ENCODE assay signal across 1 cellular context in the genomic region with DNA sequence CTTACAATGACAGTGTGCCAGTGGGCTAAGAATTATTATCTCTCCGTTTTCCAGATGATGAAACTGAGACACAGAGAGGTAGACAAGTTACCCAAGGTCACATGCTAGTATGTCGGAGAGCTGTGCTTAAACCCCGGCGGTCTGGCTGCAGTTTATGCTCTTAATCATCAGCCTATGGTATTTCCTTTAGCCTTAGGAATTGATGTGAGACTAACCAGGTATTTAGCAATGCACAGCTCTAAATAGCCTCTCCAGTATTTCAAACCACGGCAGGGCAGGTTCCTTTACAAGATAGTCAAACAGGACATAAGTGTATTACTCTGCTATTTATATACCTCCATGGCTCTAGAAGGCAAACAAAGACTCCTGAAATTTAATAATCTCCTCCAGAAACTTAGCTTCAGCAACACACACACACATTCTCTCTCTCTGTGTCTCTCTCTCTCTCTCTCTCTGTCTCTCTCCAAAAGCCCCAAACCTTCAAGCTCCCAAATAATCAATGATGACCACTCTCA.
TF ChIP-seq lines count a peak whose summit lies in the region.

No MANE protein-coding gene starts in this region.

TF ChIP-seq in HepG2, 621 proteins besides CTCF, POLR2A, EP300 and RAD21 (continued from another document):
- TF ChIP-seq, protein P1, sequence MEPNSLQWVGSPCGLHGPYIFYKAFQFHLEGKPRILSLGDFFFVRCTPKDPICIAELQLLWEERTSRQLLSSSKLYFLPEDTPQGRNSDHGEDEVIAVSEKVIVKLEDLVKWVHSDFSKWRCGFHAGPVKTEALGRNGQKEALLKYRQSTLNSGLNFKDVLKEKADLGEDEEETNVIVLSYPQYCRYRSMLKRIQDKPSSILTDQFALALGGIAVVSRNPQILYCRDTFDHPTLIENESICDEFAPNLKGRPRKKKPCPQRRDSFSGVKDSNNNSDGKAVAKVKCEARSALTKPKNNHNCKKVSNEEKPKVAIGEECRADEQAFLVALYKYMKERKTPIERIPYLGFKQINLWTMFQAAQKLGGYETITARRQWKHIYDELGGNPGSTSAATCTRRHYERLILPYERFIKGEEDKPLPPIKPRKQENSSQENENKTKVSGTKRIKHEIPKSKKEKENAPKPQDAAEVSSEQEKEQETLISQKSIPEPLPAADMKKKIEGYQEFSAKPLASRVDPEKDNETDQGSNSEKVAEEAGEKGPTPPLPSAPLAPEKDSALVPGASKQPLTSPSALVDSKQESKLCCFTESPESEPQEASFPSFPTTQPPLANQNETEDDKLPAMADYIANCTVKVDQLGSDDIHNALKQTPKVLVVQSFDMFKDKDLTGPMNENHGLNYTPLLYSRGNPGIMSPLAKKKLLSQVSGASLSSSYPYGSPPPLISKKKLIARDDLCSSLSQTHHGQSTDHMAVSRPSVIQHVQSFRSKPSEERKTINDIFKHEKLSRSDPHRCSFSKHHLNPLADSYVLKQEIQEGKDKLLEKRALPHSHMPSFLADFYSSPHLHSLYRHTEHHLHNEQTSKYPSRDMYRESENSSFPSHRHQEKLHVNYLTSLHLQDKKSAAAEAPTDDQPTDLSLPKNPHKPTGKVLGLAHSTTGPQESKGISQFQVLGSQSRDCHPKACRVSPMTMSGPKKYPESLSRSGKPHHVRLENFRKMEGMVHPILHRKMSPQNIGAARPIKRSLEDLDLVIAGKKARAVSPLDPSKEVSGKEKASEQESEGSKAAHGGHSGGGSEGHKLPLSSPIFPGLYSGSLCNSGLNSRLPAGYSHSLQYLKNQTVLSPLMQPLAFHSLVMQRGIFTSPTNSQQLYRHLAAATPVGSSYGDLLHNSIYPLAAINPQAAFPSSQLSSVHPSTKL (CRISPR knock-in tag; IDR thresholded peaks at IDR 0.05): peak; percentile 37
- TF ChIP-seq MEIS2 (CRISPR knock-in tag; IDR thresholded peaks at IDR 0.05) (no peak), ZNF567 (CRISPR knock-in tag; IDR thresholded peaks at IDR 0.05; ENCODE audit: borderline replicate concordance) (no peak), ZNF737 (CRISPR knock-in tag; IDR thresholded peaks at IDR 0.05; ENCODE audit: borderline replicate concordance) (no peak), ZNF292 (CRISPR knock-in tag; IDR thresholded peaks at IDR 0.05; ENCODE audit: borderline replicate concordance, low read depth) (no peak), ZNF224 (CRISPR knock-in tag; IDR thresholded peaks at IDR 0.05) (no peak), ZNF3 (CRISPR knock-in tag; IDR thresholded peaks at IDR 0.05) (peak; percentile 66; the same call in 1 of the 2 replicates), FOXP1 (IDR thresholded peaks at IDR 0.05) (no peak), FOXP1 (CRISPR knock-in tag; IDR thresholded peaks at IDR 0.05) (no peak), STAG1 (CRISPR knock-in tag; IDR thresholded peaks at IDR 0.05) (peak; percentile 10; the same call in 1 of the 2 replicates), ZNF713 (CRISPR knock-in tag; IDR thresholded peaks at IDR 0.05) (no peak), ZNF24 (IDR thresholded peaks at IDR 0.05) (no peak), HNF1B (CRISPR knock-in tag; IDR thresholded peaks at IDR 0.05) (no peak), EZH2 (conservative IDR thresholded peaks at IDR 0.05; ENCODE audit: low read depth, low read length) (no peak), MED1 (CRISPR knock-in tag; IDR thresholded peaks at IDR 0.05) (peak; percentile 36; the same call in 1 of the 2 replicates), TBP (CRISPR knock-in tag; IDR thresholded peaks at IDR 0.05) (no peak), CEBPB (IDR thresholded peaks at IDR 0.05; ENCODE audit: borderline replicate concordance, low read depth, low read length) (peak; percentile 8; the same call in 1 of the 2 replicates), ELF3 (CRISPR knock-in tag; IDR thresholded peaks at IDR 0.05) (peak; percentile 13; the same call in 1 of the 2 replicates)
- TF ChIP-seq, protein P2, sequence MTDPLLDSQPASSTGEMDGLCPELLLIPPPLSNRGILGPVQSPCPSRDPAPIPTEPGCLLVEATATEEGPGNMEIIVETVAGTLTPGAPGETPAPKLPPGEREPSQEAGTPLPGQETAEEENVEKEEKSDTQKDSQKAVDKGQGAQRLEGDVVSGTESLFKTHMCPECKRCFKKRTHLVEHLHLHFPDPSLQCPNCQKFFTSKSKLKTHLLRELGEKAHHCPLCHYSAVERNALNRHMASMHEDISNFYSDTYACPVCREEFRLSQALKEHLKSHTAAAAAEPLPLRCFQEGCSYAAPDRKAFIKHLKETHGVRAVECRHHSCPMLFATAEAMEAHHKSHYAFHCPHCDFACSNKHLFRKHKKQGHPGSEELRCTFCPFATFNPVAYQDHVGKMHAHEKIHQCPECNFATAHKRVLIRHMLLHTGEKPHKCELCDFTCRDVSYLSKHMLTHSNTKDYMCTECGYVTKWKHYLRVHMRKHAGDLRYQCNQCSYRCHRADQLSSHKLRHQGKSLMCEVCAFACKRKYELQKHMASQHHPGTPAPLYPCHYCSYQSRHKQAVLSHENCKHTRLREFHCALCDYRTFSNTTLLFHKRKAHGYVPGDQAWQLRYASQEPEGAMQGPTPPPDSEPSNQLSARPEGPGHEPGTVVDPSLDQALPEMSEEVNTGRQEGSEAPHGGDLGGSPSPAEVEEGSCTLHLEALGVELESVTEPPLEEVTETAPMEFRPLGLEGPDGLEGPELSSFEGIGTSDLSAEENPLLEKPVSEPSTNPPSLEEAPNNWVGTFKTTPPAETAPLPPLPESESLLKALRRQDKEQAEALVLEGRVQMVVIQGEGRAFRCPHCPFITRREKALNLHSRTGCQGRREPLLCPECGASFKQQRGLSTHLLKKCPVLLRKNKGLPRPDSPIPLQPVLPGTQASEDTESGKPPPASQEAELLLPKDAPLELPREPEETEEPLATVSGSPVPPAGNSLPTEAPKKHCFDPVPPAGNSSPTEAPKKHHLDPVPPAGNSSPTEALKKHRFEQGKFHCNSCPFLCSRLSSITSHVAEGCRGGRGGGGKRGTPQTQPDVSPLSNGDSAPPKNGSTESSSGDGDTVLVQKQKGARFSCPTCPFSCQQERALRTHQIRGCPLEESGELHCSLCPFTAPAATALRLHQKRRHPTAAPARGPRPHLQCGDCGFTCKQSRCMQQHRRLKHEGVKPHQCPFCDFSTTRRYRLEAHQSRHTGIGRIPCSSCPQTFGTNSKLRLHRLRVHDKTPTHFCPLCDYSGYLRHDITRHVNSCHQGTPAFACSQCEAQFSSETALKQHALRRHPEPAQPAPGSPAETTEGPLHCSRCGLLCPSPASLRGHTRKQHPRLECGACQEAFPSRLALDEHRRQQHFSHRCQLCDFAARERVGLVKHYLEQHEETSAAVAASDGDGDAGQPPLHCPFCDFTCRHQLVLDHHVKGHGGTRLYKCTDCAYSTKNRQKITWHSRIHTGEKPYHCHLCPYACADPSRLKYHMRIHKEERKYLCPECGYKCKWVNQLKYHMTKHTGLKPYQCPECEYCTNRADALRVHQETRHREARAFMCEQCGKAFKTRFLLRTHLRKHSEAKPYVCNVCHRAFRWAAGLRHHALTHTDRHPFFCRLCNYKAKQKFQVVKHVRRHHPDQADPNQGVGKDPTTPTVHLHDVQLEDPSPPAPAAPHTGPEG (CRISPR knock-in tag; IDR thresholded peaks at IDR 0.05): peak; percentile 54; the same call in 1 of the 2 replicates
- TF ChIP-seq, protein P3, sequence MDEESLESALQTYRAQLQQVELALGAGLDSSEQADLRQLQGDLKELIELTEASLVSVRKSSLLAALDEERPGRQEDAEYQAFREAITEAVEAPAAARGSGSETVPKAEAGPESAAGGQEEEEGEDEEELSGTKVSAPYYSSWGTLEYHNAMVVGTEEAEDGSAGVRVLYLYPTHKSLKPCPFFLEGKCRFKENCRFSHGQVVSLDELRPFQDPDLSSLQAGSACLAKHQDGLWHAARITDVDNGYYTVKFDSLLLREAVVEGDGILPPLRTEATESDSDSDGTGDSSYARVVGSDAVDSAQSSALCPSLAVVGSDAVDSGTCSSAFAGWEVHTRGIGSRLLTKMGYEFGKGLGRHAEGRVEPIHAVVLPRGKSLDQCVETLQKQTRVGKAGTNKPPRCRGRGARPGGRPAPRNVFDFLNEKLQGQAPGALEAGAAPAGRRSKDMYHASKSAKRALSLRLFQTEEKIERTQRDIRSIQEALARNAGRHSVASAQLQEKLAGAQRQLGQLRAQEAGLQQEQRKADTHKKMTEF (CRISPR knock-in tag; IDR thresholded peaks at IDR 0.05): peak; percentile 33; the same call in 1 of the 2 replicates
